8 cellular contexts compared by ENCODE assay signal in the genomic region with DNA sequence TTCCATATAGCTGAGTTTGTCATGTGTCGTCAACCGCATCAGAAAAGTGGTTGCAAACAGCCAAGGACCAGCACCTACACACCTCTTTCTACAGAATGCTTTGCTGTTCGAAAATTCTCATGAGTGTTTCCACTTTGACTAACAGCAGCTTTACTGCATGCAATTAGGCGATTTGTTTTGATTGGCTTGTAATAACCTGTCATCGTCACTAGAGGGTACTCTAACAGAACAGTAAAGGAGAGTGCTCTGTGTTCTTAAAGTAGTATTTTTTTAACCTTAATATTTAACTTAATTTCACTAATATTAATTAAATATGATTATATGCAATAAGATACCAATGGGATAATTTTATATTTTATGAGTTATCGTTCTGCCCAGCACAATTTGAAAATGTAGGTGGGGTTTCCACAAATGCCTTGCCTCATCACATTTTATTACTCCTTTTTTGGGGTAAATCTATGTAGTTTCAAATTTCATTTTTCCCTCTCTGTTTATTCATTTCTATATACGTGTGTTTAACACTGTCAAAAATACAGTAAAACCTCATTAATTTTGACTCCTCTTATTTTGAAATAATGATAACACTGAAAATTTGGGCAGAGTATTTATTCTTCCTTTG.
DNase-seq lines count a peak whose midpoint lies in the region; ATAC-seq and TF ChIP-seq lines count a peak whose summit lies in the region.

No MANE protein-coding gene starts in this region.

- H3K27me3 ChIP-seq in left ventricle myocardium inferior (ENCODE audit: low read depth): peaks cover 2% of the 10 kb centered on the region

- H3K9me3 ChIP-seq in left ventricle myocardium inferior (replicated peaks): no peaks in the 10 kb centered on the region

- no peaks in the 10 kb centered on the region for H3K4me1 ChIP-seq in left ventricle myocardium inferior

- H3K27ac ChIP-seq in VCaP: no peak overlapping the region
- H3K27ac ChIP-seq in left ventricle myocardium inferior (replicated peaks): no peak overlapping the region

- intact Hi-C loops in left ventricle myocardium inferior (cut with micrococcal nuclease): no loop called here

- ATAC-seq in GM18511 (IDR thresholded peaks at IDR 0.05; ENCODE audit: unreplicated experiment) (peak; percentile 91), HG02885 (IDR thresholded peaks at IDR 0.05; ENCODE audit: poor library complexity, unreplicated experiment) (peak; percentile 95)

- H3K36me3 ChIP-seq in left ventricle myocardium inferior: no peaks in the 10 kb centered on the region

- no peak overlapping the region for H3K4me3 ChIP-seq in left ventricle myocardium inferior

- peak; percentile 69 for DNase-seq in Ammon's horn (ENCODE audit: low spot score)
- DNase-seq in NCI-H1436 treated with DMSO at 0.1 percent for 48 hours (lab: John Stamatoyannopoulos, UW): peak; percentile 4
- no peak for DNase-seq in left ventricle myocardium inferior
- DNase-seq in stromal cell of bone marrow (ENCODE audit: low read depth): peak; percentile 36
- DNase-seq in retina: no peak

- TF ChIP-seq CTCF in VCaP (conservative IDR thresholded peaks at IDR 0.05) (peak; percentile 84), left ventricle myocardium inferior (IDR thresholded peaks at IDR 0.05; ENCODE audit: borderline replicate concordance) (peak; percentile 81)

Comparison
In these comparisons a context has a peak if more than half of its experiments do, and no peak if none do; other contexts are left out.
1. DNase-seq: peak in Ammon's horn (single experiment), NCI-H1436 treated with DMSO at 0.1 percent for 48 hours (single experiment) and stromal cell of bone marrow (single experiment); none in left ventricle myocardium inferior (single experiment) and retina (single experiment).